In the genomic region with DNA sequence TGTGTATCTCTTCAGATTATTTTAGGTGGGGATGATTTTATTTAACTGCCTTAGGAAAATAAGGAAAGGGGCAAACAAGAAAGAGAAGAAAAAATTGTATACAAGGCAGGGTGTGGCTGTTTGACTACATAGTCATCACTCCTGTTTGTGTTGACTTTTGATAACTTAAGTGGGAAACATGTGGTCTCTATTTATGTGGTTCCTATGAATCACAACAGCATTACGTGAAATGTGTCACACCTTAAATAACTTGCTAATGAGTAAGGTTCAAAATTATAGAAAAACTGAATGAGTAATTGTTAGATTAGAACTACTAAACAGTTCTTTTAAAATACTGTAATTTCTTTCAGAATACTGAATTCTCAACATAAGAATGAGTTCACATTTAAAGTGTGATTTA, we compare ENCODE assay signal across 10 cellular contexts.
DNase-seq lines count a peak whose midpoint lies in the region; ATAC-seq and TF ChIP-seq lines count a peak whose summit lies in the region.
"Had no signal": no experiment of that assay in that cellular context is flagged by ENCODE, and none has a peak within 500 bp of the region (broad histone marks: within the 10 kb centered on the region; RNA-seq: fewer than 3 reads in every experiment).

No MANE protein-coding gene starts in this region.

- no peaks in the 10 kb centered on the region for H3K36me3 Mint-ChIP-seq in activated T-helper 1 cell treated with anti-CD3 and anti-CD28 coated beads, Interleukin-12 subunit alpha, Interleukin-12 subunit beta, Interleukin-2, Interleukin-4 antibody, amounts not matched to agents 30 ng/mL and 10 ng/mL and 1 ng/mL, durations not matched to agents 14 hours and 24 hours and 36 hours (ENCODE audit: low read depth)
- H3K36me3 Mint-ChIP-seq: neural progenitor cell had no signal

- POLR2A ChIA-PET in RWPE1 (lab: Yijun Ruan, JAX; ENCODE audit: low non-redundant PET): interaction anchor here (0.6 kb wide), 1 partner anchor 19 kb away, joined by 4 read pairs; no protein-coding TSS in a partner anchor

- H3K27me3 ChIP-seq in esophagus squamous epithelium: no peaks in the 10 kb centered on the region
- H3K27me3 ChIP-seq: neural progenitor cell had no signal

- no peaks in the 10 kb centered on the region for H3K9me3 Mint-ChIP-seq in activated T-helper 1 cell treated with anti-CD3 and anti-CD28 coated beads, Interleukin-12 subunit alpha, Interleukin-12 subunit beta, Interleukin-2, Interleukin-4 antibody, amounts not matched to agents 30 ng/mL and 10 ng/mL and 1 ng/mL, durations not matched to agents 14 hours and 24 hours and 36 hours
- H3K9me3 Mint-ChIP-seq: neural progenitor cell had no signal

- peak overlapping the region in 1 of 4 donors; percentile 5 for H3K4me3 ChIP-seq in esophagus squamous epithelium
- H3K4me3 ChIP-seq: K562, neural progenitor cell had no signal

- no peak for TF ChIP-seq POLR2A in esophagus squamous epithelium (IDR thresholded peaks at IDR 0.05)

- peak; percentile 84 for DNase-seq in RWPE1 (ENCODE audit: low spot score)
- no peak for DNase-seq in esophagus squamous epithelium (lab: John Stamatoyannopoulos, UW)
- peak; percentile 93 for DNase-seq in renal cortical epithelial cell (ENCODE audit: low read depth)
- DNase-seq in activated T-helper 1 cell treated with anti-CD3 and anti-CD28 coated beads, Interleukin-12 subunit alpha, Interleukin-12 subunit beta, Interleukin-2, Interleukin-4 antibody, amounts not matched to agents 30 ng/mL and 10 ng/mL and 1 ng/mL, durations not matched to agents 14 hours and 24 hours and 36 hours (ENCODE audit: low spot score): no peak
- no peak for DNase-seq in NCI-H2081 (lab: John Stamatoyannopoulos, UW)
- no peak for DNase-seq in medulla oblongata (ENCODE audit: extremely low spot score)

- no peaks in the 10 kb centered on the region for H3K27me3 Mint-ChIP-seq in activated T-helper 1 cell treated with anti-CD3 and anti-CD28 coated beads, Interleukin-12 subunit alpha, Interleukin-12 subunit beta, Interleukin-2, Interleukin-4 antibody, amounts not matched to agents 30 ng/mL and 10 ng/mL and 1 ng/mL, durations not matched to agents 14 hours and 24 hours and 36 hours (ENCODE audit: insufficient read depth)

- peak overlapping the region; percentile 70 for H3K27ac ChIP-seq in RWPE1
- peak overlapping the region; percentile 59 to 93 (median 88) for H3K27ac ChIP-seq in esophagus squamous epithelium
- H3K27ac ChIP-seq: neural progenitor cell had no signal

- H3K36me3 ChIP-seq in esophagus squamous epithelium: no peaks in the 10 kb centered on the region
- H3K36me3 ChIP-seq: neural progenitor cell had no signal

- intact Hi-C loops in esophagus squamous epithelium (cut with DNase I): no loop called here
- intact Hi-C loops in activated T-helper 1 cell treated with anti-CD3 and anti-CD28 coated beads, Interleukin-12 subunit alpha, Interleukin-12 subunit beta, Interleukin-2, Interleukin-4 antibody, amounts not matched to agents 30 ng/mL and 10 ng/mL and 1 ng/mL, durations not matched to agents 14 hours and 24 hours and 36 hours (cut with micrococcal nuclease): no loop called here

- H3K4me1 Mint-ChIP-seq in activated T-helper 1 cell treated with anti-CD3 and anti-CD28 coated beads, Interleukin-12 subunit alpha, Interleukin-12 subunit beta, Interleukin-2, Interleukin-4 antibody, amounts not matched to agents 30 ng/mL and 10 ng/mL and 1 ng/mL, durations not matched to agents 14 hours and 24 hours and 36 hours (ENCODE audit: low read depth): peaks cover 12% of the 10 kb centered on the region
- H3K4me1 Mint-ChIP-seq: neural progenitor cell had no signal

- no peak overlapping the region for H3K27ac Mint-ChIP-seq in activated T-helper 1 cell treated with anti-CD3 and anti-CD28 coated beads, Interleukin-12 subunit alpha, Interleukin-12 subunit beta, Interleukin-2, Interleukin-4 antibody, amounts not matched to agents 30 ng/mL and 10 ng/mL and 1 ng/mL, durations not matched to agents 14 hours and 24 hours and 36 hours
- H3K27ac Mint-ChIP-seq: neural progenitor cell had no signal

- ATAC-seq in GM18868 (IDR thresholded peaks at IDR 0.05; ENCODE audit: unreplicated experiment) (peak; percentile 62), GM21786 (IDR thresholded peaks at IDR 0.05; ENCODE audit: unreplicated experiment) (no peak)
- ATAC-seq: K562 had no signal

- CTCF ChIA-PET in RWPE1 (lab: Yijun Ruan, JAX): interaction anchor here (1.7 to 2.8 kb wide), 2 partner anchors 10 to 52 kb away, joined by 7 to 19 read pairs; no protein-coding TSS in a partner anchor

- 13 to 23% methylated on average over 1 of the region's 1 CpG for WGBS in esophagus squamous epithelium, 2 donors

- H3K4me3 Mint-ChIP-seq in activated T-helper 1 cell treated with anti-CD3 and anti-CD28 coated beads, Interleukin-12 subunit alpha, Interleukin-12 subunit beta, Interleukin-2, Interleukin-4 antibody, amounts not matched to agents 30 ng/mL and 10 ng/mL and 1 ng/mL, durations not matched to agents 14 hours and 24 hours and 36 hours: no peak overlapping the region
- H3K4me3 Mint-ChIP-seq: neural progenitor cell had no signal

- TF ChIP-seq CTCF in RWPE1 (conservative IDR thresholded peaks at IDR 0.05; ENCODE audit: low read depth) (no peak), esophagus squamous epithelium (IDR thresholded peaks at IDR 0.05) (no peak)

- no peaks in the 10 kb centered on the region for H3K9me3 ChIP-seq in esophagus squamous epithelium

- peaks cover 0 to 26% (median 11%) of the 10 kb centered on the region in 3 donors for H3K4me1 ChIP-seq in esophagus squamous epithelium
- H3K4me1 ChIP-seq: neural progenitor cell had no signal

Comparison
In these comparisons a context has a peak if more than half of its experiments do, and no peak if none do; other contexts are left out.
1. DNase-seq: peak in RWPE1 (single experiment) and renal cortical epithelial cell (single experiment); none in esophagus squamous epithelium (single experiment), activated T-helper 1 cell treated with anti-CD3 and anti-CD28 coated beads, Interleukin-12 subunit alpha, Interleukin-12 subunit beta, Interleukin-2, Interleukin-4 antibody, amounts not matched to agents 30 ng/mL and 10 ng/mL and 1 ng/mL, durations not matched to agents 14 hours and 24 hours and 36 hours (single experiment), NCI-H2081 (0 of 2) and medulla oblongata (single experiment).